Comparison of ENCODE assay signal across 19 cellular contexts in genomic region chr5:148558892-148559291, GRCh38.
A peak's percentile ranks its signal among the peaks of the same experiment; 100 is the strongest.
DNase-seq lines count a peak whose midpoint lies in the region; ATAC-seq, FAIRE-seq and TF ChIP-seq lines count a peak whose summit lies in the region.
"Had no signal": no experiment of that assay in that cellular context is flagged by ENCODE, and none has a peak within 500 bp of the region (broad histone marks: within the 10 kb centered on the region; RNA-seq: fewer than 3 reads in every experiment).

No MANE protein-coding gene starts in this region.

- H3K9me3 ChIP-seq in small intestine (ENCODE audit: control insufficient read depth, low read depth) = no peaks in the 10 kb centered on the region
- H3K9me3 ChIP-seq: MG63, SJCRH30 had no signal

- no peaks in the 10 kb centered on the region for H3K27me3 ChIP-seq in small intestine (ENCODE audit: control insufficient read depth in 2 of 2, insufficient read depth in 2 of 2, low read length in 2 of 2)
- H3K27me3 ChIP-seq: SJCRH30 had no signal

- peak; percentile 2 for DNase-seq in DMS53 treated with DMSO at 0.1 percent for 48 hours (lab: John Stamatoyannopoulos, UW; ENCODE audit: unreplicated experiment)
- peak; percentile 14 for DNase-seq in LNCaP clone FGC (ENCODE audit: low read depth)
- DNase-seq in left colon = no peak
- DNase-seq in small intestine = peak; percentile 42
- DNase-seq in activated naive CD8-positive, alpha-beta T cell treated with anti-CD3 and anti-CD28 coated beads for 36 hours = no peak
- DNase-seq in cerebellum (ENCODE audit: low spot score) = no peak
- DNase-seq: CD4-positive, alpha-beta T cell; Karpas-422; MG63; NCI-H1436 treated with DMSO at 0.1 percent for 48 hours; NCI-H1930; NCI-H2171 treated with DMSO at 0.1 percent for 48 hours; NCI-H524 treated with DMSO at 0.1 percent for 48 hours; OCI-M1; SJCRH30 had no signal

- H3K4me1 ChIP-seq in small intestine (ENCODE audit: control insufficient read depth in 2 of 2, insufficient read depth in 1 of 2, low read depth in 1 of 2, low read length in 1 of 2) = peaks cover 0 to 10% of the 10 kb centered on the region in 2 donors
- H3K4me1 ChIP-seq: SJCRH30 had no signal

- peak; percentile 49 for ATAC-seq in left colon
- ATAC-seq in HG03095 (IDR thresholded peaks at IDR 0.05; ENCODE audit: unreplicated experiment) = no peak

- no peak overlapping the region for H3K27ac Mint-ChIP-seq in activated naive CD8-positive, alpha-beta T cell treated with anti-CD3 and anti-CD28 coated beads for 36 hours
- H3K27ac Mint-ChIP-seq: CD4-positive, alpha-beta T cell had no signal

- no peak overlapping the region for H3K4me3 ChIP-seq in LNCaP clone FGC (ENCODE audit: low read depth, low read length)
- no peak overlapping the region for H3K4me3 ChIP-seq in small intestine (ENCODE audit: low read depth in 1 of 2, low read length in 2 of 2)
- H3K4me3 ChIP-seq: MG63, SJCRH30 had no signal

- WGBS in small intestine, 3 donors = 28 to 67% (median 31%) methylated on average over 2 of the region's 2 CpGs

- H3K27ac ChIP-seq in small intestine (ENCODE audit: low read depth in 1 of 2, low read length in 1 of 2) = no peak overlapping the region
- H3K27ac ChIP-seq: SJCRH30 had no signal

- intact Hi-C loops in left colon (cut with DNase I, micrococcal nuclease) = no loop called here

- H3K27me3 Mint-ChIP-seq in activated naive CD8-positive, alpha-beta T cell treated with anti-CD3 and anti-CD28 coated beads for 36 hours = peaks cover 22% of the 10 kb centered on the region

- TF ChIP-seq CTCF in LNCaP clone FGC (IDR thresholded peaks at IDR 0.05; ENCODE audit: control insufficient read depth, extremely low read depth, insufficient read depth) = no peak

- no peaks in the 10 kb centered on the region for H3K4me1 Mint-ChIP-seq in activated naive CD8-positive, alpha-beta T cell treated with anti-CD3 and anti-CD28 coated beads for 36 hours

- H3K4me3 Mint-ChIP-seq in activated naive CD8-positive, alpha-beta T cell treated with anti-CD3 and anti-CD28 coated beads for 36 hours = no peak overlapping the region
- H3K4me3 Mint-ChIP-seq: CD4-positive, alpha-beta T cell had no signal

- H3K36me3 Mint-ChIP-seq in activated naive CD8-positive, alpha-beta T cell treated with anti-CD3 and anti-CD28 coated beads for 36 hours = no peaks in the 10 kb centered on the region

- no peak for FAIRE-seq in small intestine (lab: Jason Lieb, UNC)
- FAIRE-seq: G401.6, GM12892, RCC 7860 had no signal

- H3K9me3 Mint-ChIP-seq in activated naive CD8-positive, alpha-beta T cell treated with anti-CD3 and anti-CD28 coated beads for 36 hours = no peaks in the 10 kb centered on the region
- H3K9me3 Mint-ChIP-seq: CD4-positive, alpha-beta T cell had no signal

- H3K36me3 ChIP-seq in small intestine (ENCODE audit: control insufficient read depth in 2 of 2, insufficient read depth in 2 of 2, low read length in 2 of 2) = no peaks in the 10 kb centered on the region
- H3K36me3 ChIP-seq: MG63, SJCRH30 had no signal

Comparison
In these comparisons a context has a peak if more than half of its experiments do, and no peak if none do; other contexts are left out.
1. DNase-seq: peak in DMS53 treated with DMSO at 0.1 percent for 48 hours (single experiment), LNCaP clone FGC (single experiment) and small intestine (single experiment); none in left colon (0 of 2), activated naive CD8-positive, alpha-beta T cell treated with anti-CD3 and anti-CD28 coated beads for 36 hours (single experiment) and cerebellum (single experiment).